In the genomic region with DNA sequence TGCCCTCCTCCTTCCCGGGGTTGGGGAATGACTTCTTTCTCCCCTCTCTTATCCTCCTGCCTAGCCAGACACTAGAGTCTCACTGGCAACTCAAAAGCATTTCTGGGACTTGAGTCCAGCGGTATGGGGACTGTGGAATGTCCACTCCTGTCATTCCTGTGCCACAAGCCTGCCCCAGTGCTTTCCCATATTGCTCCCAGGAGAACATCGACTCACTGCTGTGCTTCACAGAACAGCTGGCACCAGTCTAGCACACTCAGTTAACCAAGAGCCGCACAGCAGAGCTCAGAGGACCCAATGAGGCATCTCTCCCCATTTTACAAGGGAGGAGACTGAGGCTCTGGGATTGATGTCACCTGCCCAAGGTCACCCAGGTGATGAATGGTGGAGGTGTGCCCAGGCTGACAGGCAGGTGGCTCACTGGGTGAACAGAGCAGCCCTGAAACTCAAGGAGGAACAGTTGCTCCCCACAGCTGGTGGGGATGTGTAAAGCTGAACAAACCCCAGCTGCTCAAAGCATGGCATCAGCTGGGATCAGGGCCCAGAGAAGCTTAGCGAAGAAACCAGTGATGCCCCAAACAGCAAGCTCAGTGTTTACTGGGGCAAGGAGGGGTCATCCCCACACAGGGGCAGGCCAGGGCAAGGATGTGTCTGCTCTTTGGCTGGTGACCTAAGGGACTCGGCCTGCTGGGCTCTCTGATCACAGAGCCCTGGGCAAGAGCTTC, we compare ENCODE assay signal across 13 cellular contexts. TPM values are rescaled to one million over a fixed set of nuclear protein-coding genes. Genes with fewer than 3 reads are reported as not detected.
DNase-seq lines count a peak whose midpoint lies in the region; ATAC-seq, FAIRE-seq and TF ChIP-seq lines count a peak whose summit lies in the region.
"Had no signal": no experiment of that assay in that cellular context is flagged by ENCODE, and none has a peak within 500 bp of the region (broad histone marks: within the 10 kb centered on the region; RNA-seq: fewer than 3 reads in every experiment).

No MANE protein-coding gene starts in this region.

- H3K27me3 Mint-ChIP-seq in stimulated activated naive B cell treated with anti-CD40 and anti-IgM and Interleukin-4, amounts not matched to agents 10 μg/mL and 1 μg/mL and 100 μg/mL, for 72 hours: no peaks in the 10 kb centered on the region
- H3K27me3 Mint-ChIP-seq in naive thymus-derived CD4-positive, alpha-beta T cell: no peaks in the 10 kb centered on the region

- DNase-seq in HK-2 (ENCODE audit: unreplicated experiment): peak; percentile 28
- no peak for DNase-seq in bronchial epithelial cell (ENCODE audit: low read depth)
- peak; percentile 39 for DNase-seq in kidney epithelial cell (ENCODE audit: low read depth)
- DNase-seq in stimulated activated naive B cell treated with anti-CD40 and anti-IgM and Interleukin-4, amounts not matched to agents 10 μg/mL and 1 μg/mL and 100 μg/mL, for 72 hours: no peak
- DNase-seq in naive thymus-derived CD4-positive, alpha-beta T cell: no peak
- DNase-seq in esophagus muscularis mucosa (ENCODE audit: extremely low spot score): no peak
- no peak for DNase-seq in activated naive CD4-positive, alpha-beta T cell (lab: John Stamatoyannopoulos, UW)
- DNase-seq in G401 (ENCODE audit: low spot score): no peak
- DNase-seq: HCEC 1CT, NCI-H1105, WERI-Rb-1 had no signal

- H3K27ac ChIP-seq in naive thymus-derived CD4-positive, alpha-beta T cell (ENCODE audit: low read depth, low read length): no peak overlapping the region
- no peak overlapping the region for H3K27ac ChIP-seq in esophagus muscularis mucosa (replicated peaks in 1 of 4)
- H3K27ac ChIP-seq: right lobe of liver, WERI-Rb-1 had no signal

- H3K27me3 ChIP-seq in bronchial epithelial cell (ENCODE audit: control insufficient read depth, insufficient read depth, low read length) (no peaks in the 10 kb centered on the region), kidney epithelial cell (ENCODE audit: control insufficient read depth, insufficient read depth, low read length) (no peaks in the 10 kb centered on the region), esophagus muscularis mucosa (no peaks in the 10 kb centered on the region)
- H3K27me3 ChIP-seq in naive thymus-derived CD4-positive, alpha-beta T cell (ENCODE audit: control insufficient read depth in 2 of 2, insufficient read depth in 2 of 2, low read length in 2 of 2): no peaks in the 10 kb centered on the region
- H3K27me3 ChIP-seq: right lobe of liver had no signal

- peak; percentile 52 for FAIRE-seq in bronchial epithelial cell (lab: Jason Lieb, UNC)
- FAIRE-seq: keratinocyte had no signal

- TF ChIP-seq EP300 in esophagus muscularis mucosa (IDR thresholded peaks at IDR 0.05): no peak

- no peak for TF ChIP-seq CTCF in bronchial epithelial cell (IDR thresholded peaks at IDR 0.05; ENCODE audit: insufficient read depth, low read length, severe bottlenecking)
- no peak for TF ChIP-seq CTCF in kidney epithelial cell (IDR thresholded peaks at IDR 0.05; ENCODE audit: insufficient read depth, low read length, poor library complexity, severe bottlenecking)
- TF ChIP-seq CTCF in esophagus muscularis mucosa (IDR thresholded peaks at IDR 0.05): no peak

- TF ChIP-seq POLR2A in esophagus muscularis mucosa (IDR thresholded peaks at IDR 0.05; ENCODE audit: low read depth): no peak

- in situ Hi-C loops in G401 (cut with HindIII; ENCODE audit: low sequenced_read_pairs): no loop called here

- H3K4me1 ChIP-seq in naive thymus-derived CD4-positive, alpha-beta T cell (ENCODE audit: control insufficient read depth in 2 of 2, insufficient read depth in 2 of 2, low read length in 2 of 2): peaks cover 0 to 4% of the 10 kb centered on the region in 2 donors
- H3K4me1 ChIP-seq in esophagus muscularis mucosa: peaks cover 34 to 46% (median 39%) of the 10 kb centered on the region in 4 donors

- ATAC-seq in stimulated activated naive B cell treated with anti-CD40 and anti-IgM and Interleukin-4, amounts not matched to agents 10 μg/mL and 1 μg/mL and 100 μg/mL, for 72 hours (replicated peaks): no peak
- ATAC-seq in naive thymus-derived CD4-positive, alpha-beta T cell: no peak
- ATAC-seq: right lobe of liver had no signal

- no peaks in the 10 kb centered on the region for H3K9me3 Mint-ChIP-seq in stimulated activated naive B cell treated with anti-CD40 and anti-IgM and Interleukin-4, amounts not matched to agents 10 μg/mL and 1 μg/mL and 100 μg/mL, for 72 hours
- no peaks in the 10 kb centered on the region for H3K9me3 Mint-ChIP-seq in naive thymus-derived CD4-positive, alpha-beta T cell

- 72% methylated on average over 6 of the region's 6 CpGs for WGBS in esophagus muscularis mucosa

- H3K36me3 ChIP-seq in bronchial epithelial cell (ENCODE audit: control insufficient read depth, insufficient read depth, low read length) (no peaks in the 10 kb centered on the region), kidney epithelial cell (ENCODE audit: control insufficient read depth, insufficient read depth, low read length) (no peaks in the 10 kb centered on the region), esophagus muscularis mucosa (no peaks in the 10 kb centered on the region)
- H3K36me3 ChIP-seq in naive thymus-derived CD4-positive, alpha-beta T cell (ENCODE audit: control insufficient read depth in 2 of 3, insufficient read depth in 3 of 3, low read length in 3 of 3): no peaks in the 10 kb centered on the region
- H3K36me3 ChIP-seq: right lobe of liver had no signal

- H3K36me3 Mint-ChIP-seq in stimulated activated naive B cell treated with anti-CD40 and anti-IgM and Interleukin-4, amounts not matched to agents 10 μg/mL and 1 μg/mL and 100 μg/mL, for 72 hours: peaks cover 3 to 10% of the 10 kb centered on the region in 2 donors
- H3K36me3 Mint-ChIP-seq in naive thymus-derived CD4-positive, alpha-beta T cell: no peaks in the 10 kb centered on the region

- CTCF ChIA-PET in naive thymus-derived CD4-positive, alpha-beta T cell (lab: Charles Lee): no interaction called here

- H3K4me3 ChIP-seq in bronchial epithelial cell (ENCODE audit: low read depth, low read length) (no peak overlapping the region), kidney epithelial cell (ENCODE audit: low read depth, low read length) (no peak overlapping the region), esophagus muscularis mucosa (no peak overlapping the region)
- H3K4me3 ChIP-seq in naive thymus-derived CD4-positive, alpha-beta T cell (ENCODE audit: low read length): no peak overlapping the region
- H3K4me3 ChIP-seq: right lobe of liver had no signal

- POLR2A ChIA-PET in naive thymus-derived CD4-positive, alpha-beta T cell (lab: Charles Lee): interaction anchor here (1.1 kb wide), 1 partner anchor 9 kb away, joined by 3 read pairs; no protein-coding TSS in a partner anchor

- intact Hi-C loops in naive thymus-derived CD4-positive, alpha-beta T cell (cut with micrococcal nuclease): no loop called here
- intact Hi-C loops in esophagus muscularis mucosa (cut with DNase I): no loop called here

- H3K4me1 Mint-ChIP-seq in stimulated activated naive B cell treated with anti-CD40 and anti-IgM and Interleukin-4, amounts not matched to agents 10 μg/mL and 1 μg/mL and 100 μg/mL, for 72 hours: peaks cover 9 to 11% of the 10 kb centered on the region in 2 donors
- H3K4me1 Mint-ChIP-seq in naive thymus-derived CD4-positive, alpha-beta T cell: peaks cover 10 to 19% (median 12%) of the 10 kb centered on the region in 7 donors

- peak overlapping the region; percentile 16 for H3K27ac Mint-ChIP-seq in stimulated activated naive B cell treated with anti-CD40 and anti-IgM and Interleukin-4, amounts not matched to agents 10 μg/mL and 1 μg/mL and 100 μg/mL, for 72 hours
- peak overlapping the region in 1 of 9 donors; percentile 56 for H3K27ac Mint-ChIP-seq in naive thymus-derived CD4-positive, alpha-beta T cell

- no peaks in the 10 kb centered on the region for H3K9me3 ChIP-seq in naive thymus-derived CD4-positive, alpha-beta T cell (ENCODE audit: control insufficient read depth in 2 of 3, low read length in 3 of 3)
- no peaks in the 10 kb centered on the region for H3K9me3 ChIP-seq in esophagus muscularis mucosa
- H3K9me3 ChIP-seq: right lobe of liver had no signal

- H3K4me3 Mint-ChIP-seq in stimulated activated naive B cell treated with anti-CD40 and anti-IgM and Interleukin-4, amounts not matched to agents 10 μg/mL and 1 μg/mL and 100 μg/mL, for 72 hours: no peak overlapping the region
- H3K4me3 Mint-ChIP-seq in naive thymus-derived CD4-positive, alpha-beta T cell: no peak overlapping the region

RNA-seq across cellular contexts. Expression of a gene that starts 35.4 kb away (rescaled TPM):
- total RNA-seq in bronchial epithelial cell (38.2 and 42.4 TPM in 2 replicates), kidney epithelial cell (23.5 and 27.7 TPM in 2 replicates), esophagus muscularis mucosa (10 to 100 TPM in 3 of 4 donors, 1 to 10 TPM in 1; 10.0 to 23.5 (median 15.9) TPM)
- 10 to 100 TPM; 12.6 to 41.5 (median 40.4) TPM for total RNA-seq in naive thymus-derived CD4-positive, alpha-beta T cell
- polyA plus RNA-seq in naive thymus-derived CD4-positive, alpha-beta T cell: 1 to 10 TPM; 4.9 to 6.9 TPM
- 14.6 and 16.8 TPM in 2 replicates for total RNA-seq in G401 (2014; rRNA removed; shearing (Covaris generic))

Comparison
In these comparisons a context has a peak if more than half of its experiments do, and no peak if none do; other contexts are left out.
1. DNase-seq: peak in HK-2 (single experiment) and kidney epithelial cell (single experiment); none in bronchial epithelial cell (single experiment), stimulated activated naive B cell treated with anti-CD40 and anti-IgM and Interleukin-4, amounts not matched to agents 10 μg/mL and 1 μg/mL and 100 μg/mL, for 72 hours (single experiment), naive thymus-derived CD4-positive, alpha-beta T cell (0 of 9), esophagus muscularis mucosa (single experiment), activated naive CD4-positive, alpha-beta T cell (0 of 4) and G401 (single experiment).